ENCODE assay signal across 1 cellular context in genomic region chr1:236067854-236068454, GRCh38.
TF ChIP-seq lines count a peak whose summit lies in the region.

No MANE protein-coding gene starts in this region.

TF ChIP-seq in HEK293, 187 proteins besides CTCF, POLR2A, EP300 and RAD21 (continued from another document and continues in another):
- TF ChIP-seq ZNF692 (tag by site-specific recombination; IDR thresholded peaks at IDR 0.05) (peak; percentile 84), KLF8 (tag by site-specific recombination; IDR thresholded peaks at IDR 0.05) (peak; percentile 63; the same call in 1 of the 2 replicates), ZNF23 (tag by site-specific recombination; IDR thresholded peaks at IDR 0.05; ENCODE audit: borderline replicate concordance) (no peak), ZNF610 (tag by site-specific recombination; IDR thresholded peaks at IDR 0.05; ENCODE audit: borderline replicate concordance) (peak; percentile 48; the same call in 1 of the 2 replicates), ZBTB11 (tag by site-specific recombination; conservative IDR thresholded peaks at IDR 0.05; ENCODE audit: low read depth) (no peak), REPIN1 (tag by site-specific recombination; IDR thresholded peaks at IDR 0.05; ENCODE audit: low read depth) (0 out of 2 replicates have a peak, but pooled peaks have one; percentile 28), WT1 (tag by site-specific recombination; IDR thresholded peaks at IDR 0.05) (no peak), ZBTB17 (tag by site-specific recombination; IDR thresholded peaks at IDR 0.05) (peak; percentile 83), FEZF1 (tag by site-specific recombination; IDR thresholded peaks at IDR 0.05) (0 out of 2 replicates have a peak, but pooled peaks have one; percentile 24), ATF2 (tag by site-specific recombination; IDR thresholded peaks at IDR 0.05; ENCODE audit: low read depth) (peak; percentile 42; the same call in 1 of the 2 replicates), ZSCAN30 (tag by site-specific recombination; IDR thresholded peaks at IDR 0.05) (peak; percentile 62; the same call in 1 of the 2 replicates), ZNF596 (tag by site-specific recombination; IDR thresholded peaks at IDR 0.05) (no peak), ZNF366 (tag by site-specific recombination; conservative IDR thresholded peaks at IDR 0.05) (peak; percentile 57; the same call in 1 of the 2 replicates), PRDM6 (tag by site-specific recombination; IDR thresholded peaks at IDR 0.05) (0 out of 2 replicates have a peak, but pooled peaks have one; percentile 6), GLIS1 (tag by site-specific recombination; IDR thresholded peaks at IDR 0.05) (no peak), ZNF530 (tag by site-specific recombination; IDR thresholded peaks at IDR 0.05; ENCODE audit: low read depth) (no peak), INSM2 (tag by site-specific recombination; IDR thresholded peaks at IDR 0.05) (no peak), ZNF830 (tag by site-specific recombination; IDR thresholded peaks at IDR 0.05; ENCODE audit: low read depth) (no peak), YY2 (tag by site-specific recombination; IDR thresholded peaks at IDR 0.05) (no peak), ZNF335 (tag by site-specific recombination; conservative IDR thresholded peaks at IDR 0.05) (peak; percentile 84), TRIM28 (IDR thresholded peaks at IDR 0.05; ENCODE audit: borderline replicate concordance, low read length) (peak; percentile 98), ZNF558 (tag by site-specific recombination; IDR thresholded peaks at IDR 0.05) (peak; percentile 84), ZSCAN4 (tag by site-specific recombination; IDR thresholded peaks at IDR 0.05) (0 out of 2 replicates have a peak, but pooled peaks have one; percentile 31), ZFP37 (tag by site-specific recombination; IDR thresholded peaks at IDR 0.05) (0 out of 2 replicates have a peak, but pooled peaks have one; percentile 31), PATZ1 (tag by site-specific recombination; IDR thresholded peaks at IDR 0.05) (no peak; the same call in 1 of the 2 replicates), SCRT1 (tag by site-specific recombination; IDR thresholded peaks at IDR 0.05; ENCODE audit: borderline replicate concordance) (no peak), ZNF785 (tag by site-specific recombination; IDR thresholded peaks at IDR 0.05) (no peak), MYNN (tag by site-specific recombination; IDR thresholded peaks at IDR 0.05; ENCODE audit: borderline replicate concordance) (no peak), ZNF394 (tag by site-specific recombination; IDR thresholded peaks at IDR 0.05; ENCODE audit: borderline replicate concordance) (peak; percentile 37; the same call in 1 of the 2 replicates), ZNF518A (tag by site-specific recombination; conservative IDR thresholded peaks at IDR 0.05; ENCODE audit: low read depth) (peak; percentile 57), SETDB1 (IDR thresholded peaks at IDR 0.05; ENCODE audit: insufficient read length, low read length) (peak; percentile 8), ZNF660 (tag by site-specific recombination; IDR thresholded peaks at IDR 0.05) (peak; percentile 87), ZSCAN16 (tag by site-specific recombination; IDR thresholded peaks at IDR 0.05) (no peak), ZFP69B (tag by site-specific recombination; IDR thresholded peaks at IDR 0.05) (peak; percentile 66; the same call in 1 of the 2 replicates), ZSCAN5A (tag by site-specific recombination; IDR thresholded peaks at IDR 0.05) (0 out of 2 replicates have a peak, but pooled peaks have one; percentile 29), ZNF146 (tag by site-specific recombination; IDR thresholded peaks at IDR 0.05) (no peak), ZNF24 (tag by site-specific recombination; IDR thresholded peaks at IDR 0.05) (peak; percentile 80)
